20 cellular contexts compared by ENCODE assay signal in genomic region chr17:28030386-28030785, GRCh38. TPM values are rescaled to one million over a fixed set of nuclear protein-coding genes. Genes with fewer than 3 reads are reported as not detected.
DNase-seq lines count a peak whose midpoint lies in the region; ATAC-seq, FAIRE-seq and TF ChIP-seq lines count a peak whose summit lies in the region.
"Had no signal": no experiment of that assay in that cellular context is flagged by ENCODE, and none has a peak within 500 bp of the region (broad histone marks: within the 10 kb centered on the region; RNA-seq: fewer than 3 reads in every experiment).

No MANE protein-coding gene starts in this region.

- no peaks in the 10 kb centered on the region for H3K4me1 ChIP-seq in lung (ENCODE audit: control insufficient read depth in 2 of 2, insufficient read depth in 2 of 2, low read length in 2 of 2)
- H3K4me1 ChIP-seq: parathyroid adenoma had no signal

- intact Hi-C loops in left ventricle myocardium superior (cut with micrococcal nuclease): no loop called here

- DNase-seq in NCI-H1092 (lab: John Stamatoyannopoulos, UW): peak; percentile 51
- DNase-seq in NCI-H187 (lab: John Stamatoyannopoulos, UW): peak; percentile 2 to 39
- peak; percentile 39 for DNase-seq in NCI-H748 treated with DMSO at 0.1 percent for 48 hours (lab: John Stamatoyannopoulos, UW)
- peak; percentile 44 for DNase-seq in lung (ENCODE audit: low spot score)
- no peak for DNase-seq in GM19239 (ENCODE audit: insufficient read length, low spot score)
- no peak for DNase-seq in left ventricle myocardium superior
- DNase-seq: activated CD4-positive, alpha-beta T cell treated with anti-CD3 and anti-CD28 coated beads for 48 hours; activated CD8-positive, alpha-beta memory T cell treated with anti-CD3 and anti-CD28 coated beads, Interleukin-2, amount 10 ng/mL, durations not matched to agents 7 days and 5 days; cortex of kidney; EL; islet precursor cell; Karpas-422; NCI-H1694; stimulated activated naive CD8-positive, alpha-beta T cell treated with anti-CD3 and anti-CD28 coated beads, Interleukin-15, Interleukin-2, amounts not matched to agents 100 U/mL and 50 U/mL, for 24 hours had no signal

- H3K9me3 ChIP-seq in lung (ENCODE audit: control insufficient read depth in 2 of 2, insufficient read depth in 1 of 2, low read length in 1 of 2): no peaks in the 10 kb centered on the region

- no peak for FAIRE-seq in GM19239 (lab: Jason Lieb, UNC)
- FAIRE-seq: bronchial epithelial cell had no signal

- no peaks in the 10 kb centered on the region for H3K27me3 ChIP-seq in lung (ENCODE audit: control insufficient read depth, insufficient read depth)

- no peak for ATAC-seq in lung (ENCODE audit: insufficient read depth, low FRiP score)
- ATAC-seq in GM21381 (IDR thresholded peaks at IDR 0.05; ENCODE audit: unreplicated experiment): no peak
- ATAC-seq in left ventricle myocardium superior: no peak
- ATAC-seq: activated CD8-positive, alpha-beta memory T cell treated with anti-CD3 and anti-CD28 coated beads, Interleukin-2, amount 10 ng/mL, durations not matched to agents 7 days and 5 days; activated T-helper 17 cell treated with anti-CD3 and anti-CD28 coated beads, Interleukin-2, amount 50 U/mL, for 72 hours; GM23338; natural killer cell treated with Interleukin-12 subunit alpha and Interleukin-12 subunit beta and Interleukin-15 and Interleukin-18, amount 100 ng/mL, for 72 hours; stimulated activated naive CD8-positive, alpha-beta T cell treated with anti-CD3 and anti-CD28 coated beads, Interleukin-15, Interleukin-2, amounts not matched to agents 100 U/mL and 50 U/mL, for 24 hours had no signal

- no peak overlapping the region for H3K4me3 ChIP-seq in lung
- H3K4me3 ChIP-seq: GM23338 had no signal

- WGBS in lung, 2 donors: 59 to 80% methylated on average over 3 of the region's 3 CpGs

- no peak overlapping the region for H3K27ac ChIP-seq in lung (ENCODE audit: low read depth in 1 of 2, low read length in 1 of 2)
- H3K27ac ChIP-seq: parathyroid adenoma had no signal

- no peaks in the 10 kb centered on the region for H3K36me3 ChIP-seq in lung (ENCODE audit: control insufficient read depth in 2 of 2, insufficient read depth in 2 of 2, low read length in 2 of 2)

- no peak for TF ChIP-seq CTCF in lung (IDR thresholded peaks at IDR 0.05; ENCODE audit: control extremely low read depth, extremely low read depth)

RNA-seq across cellular contexts. Expression of gene NLK, which starts 12.1 kb away (rescaled TPM):
- 10 to 100 TPM; 14.9 to 27.0 TPM for total RNA-seq in lung
- polyA plus RNA-seq in lung: 1 to 10 TPM; 7.1 to 9.2 TPM
- total RNA-seq in left ventricle myocardium superior: 22.8 TPM

Comparison
In these comparisons a context has a peak if more than half of its experiments do, and no peak if none do; other contexts are left out.
1. DNase-seq: peak in NCI-H1092 (single experiment), NCI-H187 (2 of 2), NCI-H748 treated with DMSO at 0.1 percent for 48 hours (single experiment) and lung (single experiment); none in GM19239 (single experiment) and left ventricle myocardium superior (single experiment).